Comparison of ENCODE assay signal across 1 cellular context in genomic region chr1:23555949-23556640, GRCh38.
TF ChIP-seq lines count a peak whose summit lies in the region.

No MANE protein-coding gene starts in this region.

TF ChIP-seq in HepG2, 621 proteins besides CTCF, POLR2A, EP300 and RAD21 (continued from another document and continues in another):
- TF ChIP-seq ZNF17 (CRISPR knock-in tag; IDR thresholded peaks at IDR 0.05) (no peak), PBX2 (CRISPR knock-in tag; IDR thresholded peaks at IDR 0.05) (no peak), ZNF275 (CRISPR knock-in tag; IDR thresholded peaks at IDR 0.05; ENCODE audit: borderline replicate concordance) (no peak), NKX3-1 (CRISPR knock-in tag; IDR thresholded peaks at IDR 0.05) (no peak), TRIM22 (IDR thresholded peaks at IDR 0.05) (no peak), WIZ (CRISPR knock-in tag; IDR thresholded peaks at IDR 0.05) (no peak), SAFB2 (CRISPR knock-in tag; IDR thresholded peaks at IDR 0.05; ENCODE audit: borderline replicate concordance, low read depth) (no peak), ZSCAN29 (CRISPR knock-in tag; conservative IDR thresholded peaks at IDR 0.05) (no peak), ZNF510 (CRISPR knock-in tag; IDR thresholded peaks at IDR 0.05; ENCODE audit: low read depth) (no peak), YEATS2 (CRISPR knock-in tag; IDR thresholded peaks at IDR 0.05; ENCODE audit: borderline replicate concordance) (0 out of 2 replicates have a peak, but pooled peaks have one; percentile 31), PRDM4 (CRISPR knock-in tag; IDR thresholded peaks at IDR 0.05; ENCODE audit: borderline replicate concordance) (no peak), TEAD2 (CRISPR knock-in tag; IDR thresholded peaks at IDR 0.05) (no peak), RERE (CRISPR knock-in tag; IDR thresholded peaks at IDR 0.05; ENCODE audit: low read depth) (no peak), REXO4 (CRISPR knock-in tag; IDR thresholded peaks at IDR 0.05; ENCODE audit: borderline replicate concordance) (no peak), ZNF609 (CRISPR knock-in tag; IDR thresholded peaks at IDR 0.05; ENCODE audit: borderline replicate concordance) (no peak), ZNF800 (CRISPR knock-in tag; IDR thresholded peaks at IDR 0.05) (no peak), KMT2B (CRISPR knock-in tag; IDR thresholded peaks at IDR 0.05) (no peak), ZBTB1 (CRISPR knock-in tag; IDR thresholded peaks at IDR 0.05; ENCODE audit: borderline replicate concordance) (peak; percentile 9; the same call in 1 of the 2 replicates), NFIC (IDR thresholded peaks at IDR 0.05; ENCODE audit: low read length) (no peak; the same call in 1 of the 2 replicates), SIN3A (IDR thresholded peaks at IDR 0.05; ENCODE audit: borderline replicate concordance, low read depth, low read length) (peak; percentile 13; the same call in 1 of the 2 replicates), ZNF562 (CRISPR knock-in tag; IDR thresholded peaks at IDR 0.05; ENCODE audit: borderline replicate concordance) (no peak), ZNF460 (CRISPR knock-in tag; IDR thresholded peaks at IDR 0.05; ENCODE audit: borderline replicate concordance) (no peak), ZNF687 (CRISPR knock-in tag; IDR thresholded peaks at IDR 0.05) (peak; percentile 25; the same call in 1 of the 2 replicates), ARNTL (CRISPR knock-in tag; IDR thresholded peaks at IDR 0.05) (no peak), NFE2L2 (IDR thresholded peaks at IDR 0.05; ENCODE audit: low read length) (no peak), ZNF569 (CRISPR knock-in tag; IDR thresholded peaks at IDR 0.05; ENCODE audit: borderline replicate concordance) (no peak), ZNF710 (CRISPR knock-in tag; IDR thresholded peaks at IDR 0.05; ENCODE audit: borderline replicate concordance) (no peak), ZNF615 (CRISPR knock-in tag; IDR thresholded peaks at IDR 0.05; ENCODE audit: borderline replicate concordance) (no peak), NR2F1 (CRISPR knock-in tag; IDR thresholded peaks at IDR 0.05) (no peak)
